ENCODE assay signal across 18 cellular contexts in genomic region chr14:33959692-33960151, GRCh38. TPM values are rescaled to one million over a fixed set of nuclear protein-coding genes. Genes with fewer than 3 reads are reported as not detected.
A peak's percentile ranks its signal among the peaks of the same experiment; 100 is the strongest.
DNase-seq lines count a peak whose midpoint lies in the region; ATAC-seq lines count a peak whose summit lies in the region.
"Had no signal": no experiment of that assay in that cellular context is flagged by ENCODE, and none has a peak within 500 bp of the region (broad histone marks: within the 10 kb centered on the region; RNA-seq: fewer than 3 reads in every experiment).

No MANE protein-coding gene starts in this region.

- ATAC-seq in GM21367 (IDR thresholded peaks at IDR 0.05; ENCODE audit: unreplicated experiment): no peak
- ATAC-seq: activated T-cell treated with anti-CD3 and anti-CD28 coated beads, Interleukin-2, amount 50 U/mL, for 4 hours; gastrocnemius medialis had no signal

- peak overlapping the region; percentile 79 for H3K27ac ChIP-seq in temporal lobe (ENCODE audit: low read depth, low read length)
- H3K27ac ChIP-seq: gastrocnemius medialis had no signal

- DNase-seq in SKM-1 treated with dmso at 0.1 percent for 144 hours (lab: John Stamatoyannopoulos, UW; ENCODE audit: unreplicated experiment) (peak; percentile 17), SKM-1 (lab: John Stamatoyannopoulos, UW; ENCODE audit: unreplicated experiment) (no peak), anterior cingulate cortex (lab: John Stamatoyannopoulos, UW) (peak in 45 of 58 donors; percentile 12 to 90 (median 45)), iPS-NIHi7 (ENCODE audit: extremely low spot score) (peak; percentile 62), NCI-H446 (lab: John Stamatoyannopoulos, UW) (no peak), EL (no peak)
- DNase-seq: activated CD4-positive, alpha-beta T cell treated with anti-CD3 and anti-CD28 coated beads, Interleukin-2, amount 50 U/mL, for 48 hours; activated T-cell treated with anti-CD3 and anti-CD28 coated beads, Interleukin-2, amount 50 U/mL, for 4 hours; CD8-positive, alpha-beta memory T cell; central memory CD4-positive, alpha-beta T cell; gastrocnemius medialis; kidney; MM.1S; NCI-H1930; SIG-M5; stimulated activated CD4-positive, alpha-beta T cell treated with anti-CD3 and anti-CD28 coated beads, Interleukin-15, amount 100 ng/mL, for 24 hours had no signal

RNA-seq across cellular contexts. Expression of gene EGLN3, which starts 8.8 kb away (rescaled TPM):
- total RNA-seq in temporal lobe: 9.6 TPM

Comparison
In these comparisons a context has a peak if more than half of its experiments do, and no peak if none do; other contexts are left out.
1. DNase-seq: peak in SKM-1 treated with dmso at 0.1 percent for 144 hours (single experiment), anterior cingulate cortex (45 of 58) and iPS-NIHi7 (single experiment); none in SKM-1 (single experiment), NCI-H446 (0 of 2) and EL (single experiment).